In genomic region chr6:106146852-106147351, GRCh38 we compare ENCODE assay signal across 10 cellular contexts.
DNase-seq lines count a peak whose midpoint lies in the region; ATAC-seq and TF ChIP-seq lines count a peak whose summit lies in the region.
"Had no signal": no experiment of that assay in that cellular context is flagged by ENCODE, and none has a peak within 500 bp of the region (broad histone marks: within the 10 kb centered on the region; RNA-seq: fewer than 3 reads in every experiment).

No MANE protein-coding gene starts in this region.

- WGBS in mammary epithelial cell (ENCODE audit: low coverage, missing lambda C conversion rate): 81% methylated on average over 2 of the region's 2 CpGs
- 91 to 93% methylated on average over 1 to 2 of the region's 2 CpGs for WGBS in endodermal cell (ENCODE audit: insufficient coverage in 1 of 2, insufficient read length in 1 of 2), 2 experiments
- 91 to 100% methylated on average over 1 of the region's 2 CpGs for WGBS in gastroesophageal sphincter (ENCODE audit: low coverage in 1 of 2), 2 donors

- in situ Hi-C loops in mammary epithelial cell (cut with MboI; ENCODE audit: low sequenced_read_pairs in 2 of 2): no loop called here

- ATAC-seq in HG03060 (IDR thresholded peaks at IDR 0.05; ENCODE audit: low read depth, unreplicated experiment): peak; percentile 35
- ATAC-seq in PC-3: peak; percentile 70
- ATAC-seq in gastroesophageal sphincter: no peak

- no peaks in the 10 kb centered on the region for H3F3A ChIP-seq in PC-3 (ENCODE audit: low read length, unreplicated experiment)

- H3K4me1 ChIP-seq in mammary epithelial cell (ENCODE audit: insufficient read depth, low read length) (peaks cover 16% of the 10 kb centered on the region), breast epithelium (no peaks in the 10 kb centered on the region), PC-3 (ENCODE audit: insufficient read depth, low read length) (peaks cover 33% of the 10 kb centered on the region), endodermal cell (ENCODE audit: control insufficient read depth, insufficient read depth, low read length) (peaks cover 7% of the 10 kb centered on the region), gastroesophageal sphincter (no peaks in the 10 kb centered on the region)

- no peak overlapping the region for H2AFZ ChIP-seq in mammary epithelial cell (ENCODE audit: low read depth, low read length)
- no peak overlapping the region for H2AFZ ChIP-seq in PC-3 (ENCODE audit: low read length)

- no peaks in the 10 kb centered on the region for H3K27me3 ChIP-seq in mammary epithelial cell (ENCODE audit: insufficient read depth, low read length)
- no peaks in the 10 kb centered on the region for H3K27me3 ChIP-seq in breast epithelium
- no peaks in the 10 kb centered on the region for H3K27me3 ChIP-seq in PC-3 (ENCODE audit: low read length)
- peaks cover 8% of the 10 kb centered on the region for H3K27me3 ChIP-seq in endodermal cell (ENCODE audit: control insufficient read depth, insufficient read depth, low read length, poor library complexity, severe bottlenecking)
- no peaks in the 10 kb centered on the region for H3K27me3 ChIP-seq in gastroesophageal sphincter

- H3K36me3 ChIP-seq in mammary epithelial cell (ENCODE audit: insufficient read depth, low read length): no peaks in the 10 kb centered on the region
- H3K36me3 ChIP-seq in breast epithelium: no peaks in the 10 kb centered on the region
- H3K36me3 ChIP-seq in PC-3 (ENCODE audit: low read depth, low read length): no peaks in the 10 kb centered on the region
- no peaks in the 10 kb centered on the region for H3K36me3 ChIP-seq in endodermal cell (ENCODE audit: control insufficient read depth, insufficient read depth, low read length)
- no peaks in the 10 kb centered on the region for H3K36me3 ChIP-seq in gastroesophageal sphincter

- no peaks in the 10 kb centered on the region for H3K36me3 Mint-ChIP-seq in endodermal cell (ENCODE audit: low read depth)

- no peak overlapping the region for H3K27ac Mint-ChIP-seq in endodermal cell

- TF ChIP-seq EP300 in gastroesophageal sphincter (IDR thresholded peaks at IDR 0.05): no peak

- H3K27me3 Mint-ChIP-seq in endodermal cell (ENCODE audit: insufficient read depth): peaks cover 3% of the 10 kb centered on the region

- peaks cover 24% of the 10 kb centered on the region for H3K4me1 Mint-ChIP-seq in endodermal cell

- no peaks in the 10 kb centered on the region for H3K9me3 Mint-ChIP-seq in endodermal cell

- CTCF ChIA-PET in mammary epithelial cell (lab: Charles Lee; ENCODE audit: low non-redundant PET): no interaction called here
- CTCF ChIA-PET in PC-3 (lab: Charles Lee): no interaction called here

- dilution Hi-C loops in mammary epithelial cell (cut with HindIII; ENCODE audit: low sequenced_read_pairs): no loop called here

- no peaks in the 10 kb centered on the region for H3K9me2 ChIP-seq in PC-3 (replicated peaks; ENCODE audit: low read length)

- no peak for TF ChIP-seq CTCF in mammary epithelial cell (conservative IDR thresholded peaks at IDR 0.05 in 1 of 2, IDR thresholded peaks at IDR 0.05 in 1 of 2; ENCODE audit: extremely low read depth in 1 of 2, insufficient read depth in 1 of 2, low read depth in 1 of 2, low read length in 2 of 2)
- TF ChIP-seq CTCF in breast epithelium (IDR thresholded peaks at IDR 0.05): no peak
- no peak for TF ChIP-seq CTCF in PC-3 (conservative IDR thresholded peaks at IDR 0.05; ENCODE audit: low read depth, low read length)
- no peak for TF ChIP-seq CTCF in endodermal cell (conservative IDR thresholded peaks at IDR 0.05)
- no peak for TF ChIP-seq CTCF in gastroesophageal sphincter (IDR thresholded peaks at IDR 0.05)

- POLR2A ChIA-PET in PC-3 (lab: Charles Lee; ENCODE audit: unreplicated experiment): interaction anchor here (0.6 kb wide), 1 partner anchor 28 kb away, joined by 3 read pairs; no protein-coding TSS in a partner anchor

- H3K4me3 ChIP-seq in mammary epithelial cell (replicated peaks in 1 of 3; ENCODE audit: insufficient read depth in 1 of 3, low read depth in 2 of 3, low read length in 3 of 3): no peak overlapping the region
- no peak overlapping the region for H3K4me3 ChIP-seq in breast epithelium
- no peak overlapping the region for H3K4me3 ChIP-seq in PC-3 (ENCODE audit: low read length)
- H3K4me3 ChIP-seq in endodermal cell (ENCODE audit: low read length): no peak overlapping the region
- no peak overlapping the region for H3K4me3 ChIP-seq in gastroesophageal sphincter

- BruUV-seq in mammary epithelial cell (replicated peaks; lab: Mats Ljungman, UMichigan) (no TSS peak), PC-3 (replicated peaks; lab: Mats Ljungman, UMichigan) (no TSS peak)

- DNase-seq in mammary epithelial cell: peak; percentile 32
- no peak for DNase-seq in breast epithelium (ENCODE audit: low spot score in 2 of 2)
- DNase-seq in PC-3: peak; percentile 66
- DNase-seq in endodermal cell: no peak
- DNase-seq in activated T-cell treated with anti-CD3 and anti-CD28 coated beads for 4 hours: no peak
- DNase-seq in mesenteric fat pad (ENCODE audit: low spot score): no peak
- DNase-seq: NCI-H2029 treated with DMSO at 0.1 percent for 48 hours, retina had no signal

- H3K79me2 ChIP-seq in mammary epithelial cell (ENCODE audit: insufficient read depth, low read length): no peaks in the 10 kb centered on the region
- H3K79me2 ChIP-seq in PC-3 (ENCODE audit: low read length): no peaks in the 10 kb centered on the region

- H3K9ac ChIP-seq in mammary epithelial cell (ENCODE audit: insufficient read depth, low read length) (no peak overlapping the region), PC-3 (ENCODE audit: low read length) (no peak overlapping the region), endodermal cell (ENCODE audit: extremely low read depth, low read length, poor library complexity, severe bottlenecking) (no peak overlapping the region)

- H3K9me3 ChIP-seq in mammary epithelial cell (replicated peaks; ENCODE audit: insufficient read depth, low read length): no peaks in the 10 kb centered on the region
- H3K9me3 ChIP-seq in breast epithelium: no peaks in the 10 kb centered on the region
- no peaks in the 10 kb centered on the region for H3K9me3 ChIP-seq in PC-3 (ENCODE audit: low read length)
- no peaks in the 10 kb centered on the region for H3K9me3 ChIP-seq in endodermal cell (ENCODE audit: control insufficient read depth, low read length)
- H3K9me3 ChIP-seq in gastroesophageal sphincter: no peaks in the 10 kb centered on the region

- intact Hi-C loops in mammary epithelial cell (cut with micrococcal nuclease): no loop called here
- intact Hi-C loops in breast epithelium (cut with DNase I; ENCODE audit: low total_unique reads): no loop called here
- intact Hi-C loops in PC-3 (cut with micrococcal nuclease): no loop called here

- H3K4me3 Mint-ChIP-seq in endodermal cell: no peak overlapping the region

- H3K27ac ChIP-seq in mammary epithelial cell (ENCODE audit: insufficient read depth, low read depth, low read length): no peak overlapping the region
- no peak overlapping the region for H3K27ac ChIP-seq in breast epithelium
- peak overlapping the region; percentile 59 for H3K27ac ChIP-seq in PC-3 (ENCODE audit: low read length)
- H3K27ac ChIP-seq in endodermal cell (ENCODE audit: low read depth, low read length): no peak overlapping the region
- no peak overlapping the region for H3K27ac ChIP-seq in gastroesophageal sphincter

- H3K4me2 ChIP-seq in mammary epithelial cell (ENCODE audit: insufficient read depth, low read depth, low read length): no peak overlapping the region
- H3K4me2 ChIP-seq in PC-3 (ENCODE audit: low read length): peak overlapping the region; percentile 39

- H4K20me1 ChIP-seq in mammary epithelial cell (ENCODE audit: insufficient read depth, low read length): no peaks in the 10 kb centered on the region
- no peaks in the 10 kb centered on the region for H4K20me1 ChIP-seq in PC-3 (ENCODE audit: low read length)

- TF ChIP-seq POLR2A in breast epithelium (IDR thresholded peaks at IDR 0.05) (no peak), gastroesophageal sphincter (IDR thresholded peaks at IDR 0.05) (no peak)

Comparison
In these comparisons a context has a peak if more than half of its experiments do, and no peak if none do; other contexts are left out.
1. DNase-seq: peak in mammary epithelial cell (single experiment) and PC-3 (single experiment); none in breast epithelium (0 of 2), endodermal cell (single experiment), activated T-cell treated with anti-CD3 and anti-CD28 coated beads for 4 hours (single experiment) and mesenteric fat pad (single experiment).